ENCODE assay signal across 19 cellular contexts in genomic region chr1:24475700-24476099, GRCh38. TPM values are rescaled to one million over a fixed set of nuclear protein-coding genes. Genes with fewer than 3 reads are reported as not detected.
DNase-seq lines count a peak whose midpoint lies in the region; ATAC-seq and TF ChIP-seq lines count a peak whose summit lies in the region.
"Had no signal": no experiment of that assay in that cellular context is flagged by ENCODE, and none has a peak within 500 bp of the region (broad histone marks: within the 10 kb centered on the region; RNA-seq: fewer than 3 reads in every experiment).

No MANE protein-coding gene starts in this region.

- ATAC-seq in left ventricle myocardium superior (peak; percentile 34), T-helper 17 cell (no peak)
- ATAC-seq: HCT116, K562 had no signal

- intact Hi-C loops in left ventricle myocardium superior (cut with micrococcal nuclease) (no loop called here), left ventricle myocardium inferior (cut with micrococcal nuclease) (no loop called here)

- H3K4me1 Mint-ChIP-seq in activated CD4-positive, alpha-beta T cell treated with anti-CD3 and anti-CD28 coated beads, Interleukin-2, amount 10 ng/mL, durations not matched to agents 7 days and 5 days = peaks cover 17% of the 10 kb centered on the region
- peaks cover 11% of the 10 kb centered on the region for H3K4me1 Mint-ChIP-seq in T-helper 17 cell
- peaks cover 17% of the 10 kb centered on the region for H3K4me1 Mint-ChIP-seq in progenitor cell of endocrine pancreas (ENCODE audit: low read depth)

- POLR2A ChIA-PET in activated CD4-positive, alpha-beta T cell treated with anti-CD3 and anti-CD28 coated beads, Interleukin-2, amount 10 ng/mL, durations not matched to agents 7 days and 5 days (lab: Charles Lee) = no interaction called here

- H3K27me3 Mint-ChIP-seq in activated CD4-positive, alpha-beta T cell treated with anti-CD3 and anti-CD28 coated beads, Interleukin-2, amount 10 ng/mL, durations not matched to agents 7 days and 5 days = no peaks in the 10 kb centered on the region
- no peaks in the 10 kb centered on the region for H3K27me3 Mint-ChIP-seq in T-helper 17 cell
- no peaks in the 10 kb centered on the region for H3K27me3 Mint-ChIP-seq in progenitor cell of endocrine pancreas

- H3K36me3 Mint-ChIP-seq in activated CD4-positive, alpha-beta T cell treated with anti-CD3 and anti-CD28 coated beads, Interleukin-2, amount 10 ng/mL, durations not matched to agents 7 days and 5 days (ENCODE audit: low read depth) = peaks cover 24% of the 10 kb centered on the region
- peaks cover 3% of the 10 kb centered on the region for H3K36me3 Mint-ChIP-seq in T-helper 17 cell (ENCODE audit: low read depth)
- H3K36me3 Mint-ChIP-seq in progenitor cell of endocrine pancreas (ENCODE audit: insufficient read depth) = no peaks in the 10 kb centered on the region

- H3K36me3 ChIP-seq in left ventricle myocardium inferior = no peaks in the 10 kb centered on the region

- H3K4me3 ChIP-seq in left ventricle myocardium inferior = no peak overlapping the region
- H3K4me3 ChIP-seq: GM23248, K562, SK-N-MC had no signal

- no peak for TF ChIP-seq CTCF in left ventricle myocardium inferior (IDR thresholded peaks at IDR 0.05; ENCODE audit: borderline replicate concordance)
- no peak for TF ChIP-seq CTCF in progenitor cell of endocrine pancreas (IDR thresholded peaks at IDR 0.05; ENCODE audit: unreplicated experiment)

- no peaks in the 10 kb centered on the region for H3K9me3 Mint-ChIP-seq in activated CD4-positive, alpha-beta T cell treated with anti-CD3 and anti-CD28 coated beads, Interleukin-2, amount 10 ng/mL, durations not matched to agents 7 days and 5 days
- no peaks in the 10 kb centered on the region for H3K9me3 Mint-ChIP-seq in progenitor cell of endocrine pancreas (ENCODE audit: low read depth)

- no peak overlapping the region for H3K4me3 Mint-ChIP-seq in activated CD4-positive, alpha-beta T cell treated with anti-CD3 and anti-CD28 coated beads, Interleukin-2, amount 10 ng/mL, durations not matched to agents 7 days and 5 days
- H3K4me3 Mint-ChIP-seq in T-helper 17 cell (no peak overlapping the region), progenitor cell of endocrine pancreas (ENCODE audit: low read depth) (no peak overlapping the region)

- CTCF ChIA-PET in activated CD4-positive, alpha-beta T cell treated with anti-CD3 and anti-CD28 coated beads, Interleukin-2, amount 10 ng/mL, durations not matched to agents 7 days and 5 days (lab: Charles Lee) = interaction anchor here (0.6 to 1.4 kb wide), 5 partner anchors 13 to 1281 kb away, joined by 3 to 6 read pairs (median 3); partner anchors contain the start of gene NIPAL3

- no peaks in the 10 kb centered on the region for H3K9me3 ChIP-seq in left ventricle myocardium inferior (replicated peaks)
- no peaks in the 10 kb centered on the region for H3K9me3 ChIP-seq in T-helper 17 cell (ENCODE audit: control insufficient read depth, low read length, poor library complexity, severe bottlenecking)

- no peak for DNase-seq in activated CD4-positive, alpha-beta T cell treated with anti-CD3 and anti-CD28 coated beads, Interleukin-2, amount 10 ng/mL, durations not matched to agents 7 days and 5 days
- no peak for DNase-seq in activated CD4-positive, alpha-beta T cell treated with anti-CD3 and anti-CD28 coated beads for 4 hours
- DNase-seq in left ventricle myocardium superior (no peak), left ventricle myocardium inferior (no peak), T-helper 17 cell (no peak), progenitor cell of endocrine pancreas (ENCODE audit: low spot score, unreplicated experiment) (no peak), GM03348 (ENCODE audit: low spot score) (no peak), NCI-H2171 (lab: John Stamatoyannopoulos, UW) (no peak)
- DNase-seq: COR-L47, DMS 273 treated with DMSO at 0.1 percent for 48 hours, GM23248, NCI-H1105, NCI-H2081, NCI-H774, OCI-M1, SHP77 had no signal

- H3K27ac ChIP-seq in left ventricle myocardium inferior (replicated peaks) = no peak overlapping the region
- H3K27ac ChIP-seq: GM23248, SK-N-MC had no signal

- H3K27ac Mint-ChIP-seq in activated CD4-positive, alpha-beta T cell treated with anti-CD3 and anti-CD28 coated beads, Interleukin-2, amount 10 ng/mL, durations not matched to agents 7 days and 5 days = peak overlapping the region; percentile 25
- peak overlapping the region; percentile 14 for H3K27ac Mint-ChIP-seq in T-helper 17 cell
- H3K27ac Mint-ChIP-seq in progenitor cell of endocrine pancreas = peak overlapping the region; percentile 49

- H3K27me3 ChIP-seq in left ventricle myocardium inferior (ENCODE audit: low read depth) = no peaks in the 10 kb centered on the region

- H3K4me1 ChIP-seq in left ventricle myocardium inferior = no peaks in the 10 kb centered on the region

RNA-seq across cellular contexts. Expression of gene RCAN3, which starts 26.9 kb away (rescaled TPM):
- 100 to 1,000 TPM in 1 of 2 experiments, 10 to 100 TPM in 1; 96.8 to 100 TPM for total RNA-seq in activated CD4-positive, alpha-beta T cell treated with anti-CD3 and anti-CD28 coated beads, Interleukin-2, amount 10 ng/mL, durations not matched to agents 7 days and 5 days
- 6.4 TPM for total RNA-seq in left ventricle myocardium superior
- total RNA-seq in left ventricle myocardium inferior = 4.9 TPM
- total RNA-seq in T-helper 17 cell = 100 to 1,000 TPM; 152 to 160 TPM
- total RNA-seq in progenitor cell of endocrine pancreas = 31.0 and 32.5 TPM in 2 replicates
